1 cellular context compared by ENCODE assay signal in the genomic region with DNA sequence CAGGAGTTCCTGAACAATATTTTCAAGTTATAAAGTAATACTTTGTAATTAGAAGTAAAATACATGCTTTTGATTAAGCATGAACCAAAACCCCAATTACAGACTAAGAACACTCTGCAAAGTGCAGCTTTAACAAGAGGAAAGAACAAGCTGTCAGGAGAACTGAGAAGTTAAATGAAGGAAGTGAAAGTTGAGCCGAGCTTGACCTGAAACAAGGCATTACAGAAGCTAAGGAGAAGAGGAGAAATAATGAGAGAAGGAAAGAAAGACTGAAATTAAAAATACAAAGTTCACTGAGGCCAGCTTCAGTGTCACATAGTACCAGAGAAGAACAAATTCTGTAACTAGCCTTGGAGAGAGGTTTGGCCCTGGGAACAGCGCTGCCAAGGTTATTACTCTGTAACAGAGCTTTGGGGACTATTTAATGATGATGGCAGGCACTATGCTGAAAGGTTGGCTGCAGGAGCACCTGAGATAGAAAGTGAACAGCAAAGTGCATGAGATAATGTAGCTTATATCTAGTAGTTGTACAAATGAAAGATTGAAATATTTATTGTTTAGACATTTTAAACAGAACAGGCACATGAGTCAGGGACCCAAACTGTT.
TF ChIP-seq lines count a peak whose summit lies in the region.

No MANE protein-coding gene starts in this region.

TF ChIP-seq in GM12878, 131 proteins besides CTCF, POLR2A, EP300 and RAD21 (continued from another document and continues in another):
- TF ChIP-seq PBX3 (IDR thresholded peaks at IDR 0.05; ENCODE audit: insufficient replicate concordance, low read depth, low read length) (no peak), ASH2L (IDR thresholded peaks at IDR 0.05; ENCODE audit: borderline replicate concordance, low read depth) (no peak), ATF7 (IDR thresholded peaks at IDR 0.05; ENCODE audit: low read depth) (peak; percentile 28; the same call in 1 of the 2 replicates), ZBTB33 (IDR thresholded peaks at IDR 0.05) (no peak), BACH1 (IDR thresholded peaks at IDR 0.05; ENCODE audit: borderline replicate concordance) (peak; percentile 33; the same call in 1 of the 2 replicates), PAX5 (IDR thresholded peaks at IDR 0.05; ENCODE audit: borderline replicate concordance, low read depth, low read length) (peak; percentile 81), IRF4 (IDR thresholded peaks at IDR 0.05; ENCODE audit: low read depth, low read length) (peak; percentile 90), SMAD5 (IDR thresholded peaks at IDR 0.05; ENCODE audit: low read depth) (no peak), TARDBP (IDR thresholded peaks at IDR 0.05; ENCODE audit: borderline replicate concordance) (no peak), ZZZ3 (IDR thresholded peaks at IDR 0.05; ENCODE audit: control insufficient read depth, insufficient read length, low read depth) (no peak), HCFC1 (IDR thresholded peaks at IDR 0.05; ENCODE audit: low read length) (no peak), STAT3 (IDR thresholded peaks at IDR 0.05; ENCODE audit: low read depth, low read length) (no peak), E2F8 (IDR thresholded peaks at IDR 0.05; ENCODE audit: low read depth, partially characterized antibody) (no peak), RUNX3 (IDR thresholded peaks at IDR 0.05; ENCODE audit: low read length) (peak; percentile 39; the same call in 1 of the 2 replicates), BCL11A (IDR thresholded peaks at IDR 0.05; ENCODE audit: low read depth, low read length) (peak; percentile 77), SREBF2 (IDR thresholded peaks at IDR 0.05; ENCODE audit: low read length) (no peak), HDAC2 (IDR thresholded peaks at IDR 0.05) (0 out of 2 replicates have a peak, but pooled peaks have one; percentile 28), POLR2AphosphoS5 (IDR thresholded peaks at IDR 0.05; ENCODE audit: low read length) (no peak), NRF1 (conservative IDR thresholded peaks at IDR 0.05; ENCODE audit: low read depth, low read length) (no peak), JUND (IDR thresholded peaks at IDR 0.05; ENCODE audit: low read depth, low read length) (no peak), TCF7 (IDR thresholded peaks at IDR 0.05; ENCODE audit: borderline replicate concordance) (no peak)
- TF ChIP-seq, protein P1, sequence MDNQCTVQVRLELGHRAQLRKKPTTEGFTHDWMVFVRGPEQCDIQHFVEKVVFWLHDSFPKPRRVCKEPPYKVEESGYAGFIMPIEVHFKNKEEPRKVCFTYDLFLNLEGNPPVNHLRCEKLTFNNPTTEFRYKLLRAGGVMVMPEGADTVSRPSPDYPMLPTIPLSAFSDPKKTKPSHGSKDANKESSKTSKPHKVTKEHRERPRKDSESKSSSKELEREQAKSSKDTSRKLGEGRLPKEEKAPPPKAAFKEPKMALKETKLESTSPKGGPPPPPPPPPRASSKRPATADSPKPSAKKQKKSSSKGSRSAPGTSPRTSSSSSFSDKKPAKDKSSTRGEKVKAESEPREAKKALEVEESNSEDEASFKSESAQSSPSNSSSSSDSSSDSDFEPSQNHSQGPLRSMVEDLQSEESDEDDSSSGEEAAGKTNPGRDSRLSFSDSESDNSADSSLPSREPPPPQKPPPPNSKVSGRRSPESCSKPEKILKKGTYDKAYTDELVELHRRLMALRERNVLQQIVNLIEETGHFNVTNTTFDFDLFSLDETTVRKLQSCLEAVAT (IDR thresholded peaks at IDR 0.05): peak; percentile 51; the same call in 1 of the 2 replicates
- TF ChIP-seq, protein P2, sequence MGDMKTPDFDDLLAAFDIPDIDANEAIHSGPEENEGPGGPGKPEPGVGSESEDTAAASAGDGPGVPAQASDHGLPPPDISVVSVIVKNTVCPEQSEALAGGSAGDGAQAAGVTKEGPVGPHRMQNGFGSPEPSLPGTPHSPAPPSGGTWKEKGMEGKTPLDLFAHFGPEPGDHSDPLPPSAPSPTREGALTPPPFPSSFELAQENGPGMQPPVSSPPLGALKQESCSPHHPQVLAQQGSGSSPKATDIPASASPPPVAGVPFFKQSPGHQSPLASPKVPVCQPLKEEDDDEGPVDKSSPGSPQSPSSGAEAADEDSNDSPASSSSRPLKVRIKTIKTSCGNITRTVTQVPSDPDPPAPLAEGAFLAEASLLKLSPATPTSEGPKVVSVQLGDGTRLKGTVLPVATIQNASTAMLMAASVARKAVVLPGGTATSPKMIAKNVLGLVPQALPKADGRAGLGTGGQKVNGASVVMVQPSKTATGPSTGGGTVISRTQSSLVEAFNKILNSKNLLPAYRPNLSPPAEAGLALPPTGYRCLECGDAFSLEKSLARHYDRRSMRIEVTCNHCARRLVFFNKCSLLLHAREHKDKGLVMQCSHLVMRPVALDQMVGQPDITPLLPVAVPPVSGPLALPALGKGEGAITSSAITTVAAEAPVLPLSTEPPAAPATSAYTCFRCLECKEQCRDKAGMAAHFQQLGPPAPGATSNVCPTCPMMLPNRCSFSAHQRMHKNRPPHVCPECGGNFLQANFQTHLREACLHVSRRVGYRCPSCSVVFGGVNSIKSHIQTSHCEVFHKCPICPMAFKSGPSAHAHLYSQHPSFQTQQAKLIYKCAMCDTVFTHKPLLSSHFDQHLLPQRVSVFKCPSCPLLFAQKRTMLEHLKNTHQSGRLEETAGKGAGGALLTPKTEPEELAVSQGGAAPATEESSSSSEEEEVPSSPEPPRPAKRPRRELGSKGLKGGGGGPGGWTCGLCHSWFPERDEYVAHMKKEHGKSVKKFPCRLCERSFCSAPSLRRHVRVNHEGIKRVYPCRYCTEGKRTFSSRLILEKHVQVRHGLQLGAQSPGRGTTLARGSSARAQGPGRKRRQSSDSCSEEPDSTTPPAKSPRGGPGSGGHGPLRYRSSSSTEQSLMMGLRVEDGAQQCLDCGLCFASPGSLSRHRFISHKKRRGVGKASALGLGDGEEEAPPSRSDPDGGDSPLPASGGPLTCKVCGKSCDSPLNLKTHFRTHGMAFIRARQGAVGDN (IDR thresholded peaks at IDR 0.05): peak; percentile 27; the same call in 1 of the 2 replicates
- TF ChIP-seq, protein P3, sequence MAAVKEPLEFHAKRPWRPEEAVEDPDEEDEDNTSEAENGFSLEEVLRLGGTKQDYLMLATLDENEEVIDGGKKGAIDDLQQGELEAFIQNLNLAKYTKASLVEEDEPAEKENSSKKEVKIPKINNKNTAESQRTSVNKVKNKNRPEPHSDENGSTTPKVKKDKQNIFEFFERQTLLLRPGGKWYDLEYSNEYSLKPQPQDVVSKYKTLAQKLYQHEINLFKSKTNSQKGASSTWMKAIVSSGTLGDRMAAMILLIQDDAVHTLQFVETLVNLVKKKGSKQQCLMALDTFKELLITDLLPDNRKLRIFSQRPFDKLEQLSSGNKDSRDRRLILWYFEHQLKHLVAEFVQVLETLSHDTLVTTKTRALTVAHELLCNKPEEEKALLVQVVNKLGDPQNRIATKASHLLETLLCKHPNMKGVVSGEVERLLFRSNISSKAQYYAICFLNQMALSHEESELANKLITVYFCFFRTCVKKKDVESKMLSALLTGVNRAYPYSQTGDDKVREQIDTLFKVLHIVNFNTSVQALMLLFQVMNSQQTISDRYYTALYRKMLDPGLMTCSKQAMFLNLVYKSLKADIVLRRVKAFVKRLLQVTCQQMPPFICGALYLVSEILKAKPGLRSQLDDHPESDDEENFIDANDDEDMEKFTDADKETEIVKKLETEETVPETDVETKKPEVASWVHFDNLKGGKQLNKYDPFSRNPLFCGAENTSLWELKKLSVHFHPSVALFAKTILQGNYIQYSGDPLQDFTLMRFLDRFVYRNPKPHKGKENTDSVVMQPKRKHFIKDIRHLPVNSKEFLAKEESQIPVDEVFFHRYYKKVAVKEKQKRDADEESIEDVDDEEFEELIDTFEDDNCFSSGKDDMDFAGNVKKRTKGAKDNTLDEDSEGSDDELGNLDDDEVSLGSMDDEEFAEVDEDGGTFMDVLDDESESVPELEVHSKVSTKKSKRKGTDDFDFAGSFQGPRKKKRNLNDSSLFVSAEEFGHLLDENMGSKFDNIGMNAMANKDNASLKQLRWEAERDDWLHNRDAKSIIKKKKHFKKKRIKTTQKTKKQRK (IDR thresholded peaks at IDR 0.05; ENCODE audit: low read depth, low read length): no peak
- TF ChIP-seq, protein P4, sequence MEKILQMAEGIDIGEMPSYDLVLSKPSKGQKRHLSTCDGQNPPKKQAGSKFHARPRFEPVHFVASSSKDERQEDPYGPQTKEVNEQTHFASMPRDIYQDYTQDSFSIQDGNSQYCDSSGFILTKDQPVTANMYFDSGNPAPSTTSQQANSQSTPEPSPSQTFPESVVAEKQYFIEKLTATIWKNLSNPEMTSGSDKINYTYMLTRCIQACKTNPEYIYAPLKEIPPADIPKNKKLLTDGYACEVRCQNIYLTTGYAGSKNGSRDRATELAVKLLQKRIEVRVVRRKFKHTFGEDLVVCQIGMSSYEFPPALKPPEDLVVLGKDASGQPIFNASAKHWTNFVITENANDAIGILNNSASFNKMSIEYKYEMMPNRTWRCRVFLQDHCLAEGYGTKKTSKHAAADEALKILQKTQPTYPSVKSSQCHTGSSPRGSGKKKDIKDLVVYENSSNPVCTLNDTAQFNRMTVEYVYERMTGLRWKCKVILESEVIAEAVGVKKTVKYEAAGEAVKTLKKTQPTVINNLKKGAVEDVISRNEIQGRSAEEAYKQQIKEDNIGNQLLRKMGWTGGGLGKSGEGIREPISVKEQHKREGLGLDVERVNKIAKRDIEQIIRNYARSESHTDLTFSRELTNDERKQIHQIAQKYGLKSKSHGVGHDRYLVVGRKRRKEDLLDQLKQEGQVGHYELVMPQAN (conservative IDR thresholded peaks at IDR 0.05): peak; percentile 38
- TF ChIP-seq, protein P5, sequence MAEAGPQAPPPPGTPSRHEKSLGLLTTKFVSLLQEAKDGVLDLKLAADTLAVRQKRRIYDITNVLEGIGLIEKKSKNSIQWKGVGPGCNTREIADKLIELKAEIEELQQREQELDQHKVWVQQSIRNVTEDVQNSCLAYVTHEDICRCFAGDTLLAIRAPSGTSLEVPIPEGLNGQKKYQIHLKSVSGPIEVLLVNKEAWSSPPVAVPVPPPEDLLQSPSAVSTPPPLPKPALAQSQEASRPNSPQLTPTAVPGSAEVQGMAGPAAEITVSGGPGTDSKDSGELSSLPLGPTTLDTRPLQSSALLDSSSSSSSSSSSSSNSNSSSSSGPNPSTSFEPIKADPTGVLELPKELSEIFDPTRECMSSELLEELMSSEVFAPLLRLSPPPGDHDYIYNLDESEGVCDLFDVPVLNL (IDR thresholded peaks at IDR 0.05; ENCODE audit: low read depth, low read length): no peak
- TF ChIP-seq, protein P6, sequence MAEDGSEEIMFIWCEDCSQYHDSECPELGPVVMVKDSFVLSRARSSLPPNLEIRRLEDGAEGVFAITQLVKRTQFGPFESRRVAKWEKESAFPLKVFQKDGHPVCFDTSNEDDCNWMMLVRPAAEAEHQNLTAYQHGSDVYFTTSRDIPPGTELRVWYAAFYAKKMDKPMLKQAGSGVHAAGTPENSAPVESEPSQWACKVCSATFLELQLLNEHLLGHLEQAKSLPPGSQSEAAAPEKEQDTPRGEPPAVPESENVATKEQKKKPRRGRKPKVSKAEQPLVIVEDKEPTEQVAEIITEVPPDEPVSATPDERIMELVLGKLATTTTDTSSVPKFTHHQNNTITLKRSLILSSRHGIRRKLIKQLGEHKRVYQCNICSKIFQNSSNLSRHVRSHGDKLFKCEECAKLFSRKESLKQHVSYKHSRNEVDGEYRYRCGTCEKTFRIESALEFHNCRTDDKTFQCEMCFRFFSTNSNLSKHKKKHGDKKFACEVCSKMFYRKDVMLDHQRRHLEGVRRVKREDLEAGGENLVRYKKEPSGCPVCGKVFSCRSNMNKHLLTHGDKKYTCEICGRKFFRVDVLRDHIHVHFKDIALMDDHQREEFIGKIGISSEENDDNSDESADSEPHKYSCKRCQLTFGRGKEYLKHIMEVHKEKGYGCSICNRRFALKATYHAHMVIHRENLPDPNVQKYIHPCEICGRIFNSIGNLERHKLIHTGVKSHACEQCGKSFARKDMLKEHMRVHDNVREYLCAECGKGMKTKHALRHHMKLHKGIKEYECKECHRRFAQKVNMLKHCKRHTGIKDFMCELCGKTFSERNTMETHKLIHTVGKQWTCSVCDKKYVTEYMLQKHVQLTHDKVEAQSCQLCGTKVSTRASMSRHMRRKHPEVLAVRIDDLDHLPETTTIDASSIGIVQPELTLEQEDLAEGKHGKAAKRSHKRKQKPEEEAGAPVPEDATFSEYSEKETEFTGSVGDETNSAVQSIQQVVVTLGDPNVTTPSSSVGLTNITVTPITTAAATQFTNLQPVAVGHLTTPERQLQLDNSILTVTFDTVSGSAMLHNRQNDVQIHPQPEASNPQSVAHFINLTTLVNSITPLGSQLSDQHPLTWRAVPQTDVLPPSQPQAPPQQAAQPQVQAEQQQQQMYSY (CRISPR knock-in tag; IDR thresholded peaks at IDR 0.05): no peak
